Comparison of ENCODE assay signal across 1 cellular context in the genomic region with DNA sequence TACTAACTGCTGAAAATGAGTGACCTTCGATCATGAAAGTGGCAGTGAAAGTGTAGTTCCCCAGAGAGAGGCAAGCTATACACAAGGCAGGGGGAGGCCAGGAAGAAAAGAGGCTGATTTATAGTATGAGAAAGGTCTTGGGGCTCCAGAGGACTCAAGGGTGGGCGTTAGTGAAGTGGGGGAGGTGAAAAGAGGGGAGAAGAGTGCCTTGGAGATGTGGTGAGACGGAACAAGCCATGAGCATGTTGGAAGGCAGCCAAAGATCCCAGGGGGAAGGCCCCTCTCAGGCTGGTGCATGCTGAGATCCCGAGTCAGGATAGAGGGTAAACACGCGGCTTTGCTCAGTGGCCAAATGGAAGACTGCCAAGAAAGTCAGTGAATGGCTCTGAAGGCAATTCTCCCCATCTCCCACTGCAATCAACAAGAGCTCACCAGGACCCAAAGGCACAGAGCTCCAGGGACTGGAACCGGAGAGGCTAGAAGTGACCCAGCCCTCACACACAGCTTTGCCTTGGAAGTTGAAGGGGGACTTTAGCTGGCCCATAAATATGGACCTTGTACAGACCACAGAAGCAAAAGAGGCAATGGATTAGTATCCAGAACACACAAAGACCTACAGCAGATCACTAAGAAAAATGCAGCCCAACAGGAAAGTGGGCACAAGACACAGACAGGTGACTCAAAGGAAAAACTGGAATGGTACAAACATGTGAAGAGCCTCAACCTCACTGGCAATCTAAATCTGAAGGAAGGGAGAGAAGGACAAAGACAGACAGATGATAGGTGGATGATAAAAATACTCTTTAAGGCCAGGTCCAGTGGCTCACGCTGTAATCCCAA.
TF ChIP-seq lines count a peak whose summit lies in the region.

No MANE protein-coding gene starts in this region.

TF ChIP-seq in HepG2, 621 proteins besides CTCF, POLR2A, EP300 and RAD21 (continued from another document and continues in another):
- TF ChIP-seq NR2F6 (IDR thresholded peaks at IDR 0.05) (0 out of 2 replicates have a peak, but pooled peaks have one; percentile 25), NR2F6 (CRISPR knock-in tag; IDR thresholded peaks at IDR 0.05) (peak; percentile 24; the same call in 1 of the 2 replicates), ZFY (CRISPR knock-in tag; IDR thresholded peaks at IDR 0.05) (peak; percentile 58), ZNF282 (IDR thresholded peaks at IDR 0.05; ENCODE audit: partially characterized antibody) (no peak), CAMTA2 (CRISPR knock-in tag; IDR thresholded peaks at IDR 0.05; ENCODE audit: borderline replicate concordance) (no peak), PHF20 (CRISPR knock-in tag; IDR thresholded peaks at IDR 0.05) (0 out of 2 replicates have a peak, but pooled peaks have one; percentile 36), NFIC (IDR thresholded peaks at IDR 0.05; ENCODE audit: low read length) (peak; percentile 81; the same call in 1 of the 2 replicates), DMAP1 (CRISPR knock-in tag; IDR thresholded peaks at IDR 0.05) (peak; percentile 57), ZNF775 (CRISPR knock-in tag; IDR thresholded peaks at IDR 0.05; ENCODE audit: borderline replicate concordance) (no peak), KMT2A (CRISPR knock-in tag; IDR thresholded peaks at IDR 0.05) (peak; percentile 20; the same call in 1 of the 2 replicates), ZFX (CRISPR knock-in tag; IDR thresholded peaks at IDR 0.05; ENCODE audit: low read depth) (peak; percentile 56), ZNF567 (CRISPR knock-in tag; IDR thresholded peaks at IDR 0.05; ENCODE audit: borderline replicate concordance) (0 out of 2 replicates have a peak, but pooled peaks have one; percentile 40), SMARCC2 (IDR thresholded peaks at IDR 0.05) (no peak), RBAK (CRISPR knock-in tag; IDR thresholded peaks at IDR 0.05) (0 out of 2 replicates have a peak, but pooled peaks have one; percentile 43), AHDC1 (CRISPR knock-in tag; IDR thresholded peaks at IDR 0.05; ENCODE audit: borderline replicate concordance) (peak; percentile 83), ATF7-NPFF (CRISPR knock-in tag; IDR thresholded peaks at IDR 0.05; ENCODE audit: low read depth) (no peak), POGZ (CRISPR knock-in tag; IDR thresholded peaks at IDR 0.05) (peak; percentile 18; the same call in 1 of the 2 replicates), ZNF121 (CRISPR knock-in tag; IDR thresholded peaks at IDR 0.05) (no peak), FOSL2 (CRISPR knock-in tag; IDR thresholded peaks at IDR 0.05) (peak; percentile 58), SALL1 (CRISPR knock-in tag; IDR thresholded peaks at IDR 0.05) (peak; percentile 87), ZNF501 (CRISPR knock-in tag; IDR thresholded peaks at IDR 0.05) (peak; percentile 40; the same call in 1 of the 2 replicates), FOXK1 (CRISPR knock-in tag; IDR thresholded peaks at IDR 0.05; ENCODE audit: borderline replicate concordance, low read depth) (peak; percentile 68; the same call in 1 of the 2 replicates), MLX (CRISPR knock-in tag; IDR thresholded peaks at IDR 0.05) (peak; percentile 49; the same call in 1 of the 2 replicates), KAT8 (CRISPR knock-in tag; IDR thresholded peaks at IDR 0.05) (peak; percentile 44; the same call in 1 of the 2 replicates), GATAD1 (CRISPR knock-in tag; IDR thresholded peaks at IDR 0.05) (0 out of 2 replicates have a peak, but pooled peaks have one; percentile 44), ZNF256 (CRISPR knock-in tag; conservative IDR thresholded peaks at IDR 0.05) (0 out of 2 replicates have a peak, but pooled peaks have one; percentile 29), NONO (IDR thresholded peaks at IDR 0.05) (no peak), NONO (CRISPR knock-in tag; conservative IDR thresholded peaks at IDR 0.05) (0 out of 2 replicates have a peak, but pooled peaks have one; percentile 18), SOX5 (CRISPR knock-in tag; IDR thresholded peaks at IDR 0.05; ENCODE audit: borderline replicate concordance) (peak; percentile 58; the same call in 1 of the 2 replicates), PRMT3 (CRISPR knock-in tag; IDR thresholded peaks at IDR 0.05; ENCODE audit: borderline replicate concordance, low read depth) (no peak), ZMYM3 (CRISPR knock-in tag; IDR thresholded peaks at IDR 0.05) (peak; percentile 60; the same call in 1 of the 2 replicates)
- TF ChIP-seq, protein P1, sequence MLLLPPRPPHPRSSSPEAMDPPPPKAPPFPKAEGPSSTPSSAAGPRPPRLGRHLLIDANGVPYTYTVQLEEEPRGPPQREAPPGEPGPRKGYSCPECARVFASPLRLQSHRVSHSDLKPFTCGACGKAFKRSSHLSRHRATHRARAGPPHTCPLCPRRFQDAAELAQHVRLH (CRISPR knock-in tag; IDR thresholded peaks at IDR 0.05; ENCODE audit: borderline replicate concordance, low read depth): 0 out of 2 replicates have a peak, but pooled peaks have one; percentile 43
- TF ChIP-seq, protein P2, sequence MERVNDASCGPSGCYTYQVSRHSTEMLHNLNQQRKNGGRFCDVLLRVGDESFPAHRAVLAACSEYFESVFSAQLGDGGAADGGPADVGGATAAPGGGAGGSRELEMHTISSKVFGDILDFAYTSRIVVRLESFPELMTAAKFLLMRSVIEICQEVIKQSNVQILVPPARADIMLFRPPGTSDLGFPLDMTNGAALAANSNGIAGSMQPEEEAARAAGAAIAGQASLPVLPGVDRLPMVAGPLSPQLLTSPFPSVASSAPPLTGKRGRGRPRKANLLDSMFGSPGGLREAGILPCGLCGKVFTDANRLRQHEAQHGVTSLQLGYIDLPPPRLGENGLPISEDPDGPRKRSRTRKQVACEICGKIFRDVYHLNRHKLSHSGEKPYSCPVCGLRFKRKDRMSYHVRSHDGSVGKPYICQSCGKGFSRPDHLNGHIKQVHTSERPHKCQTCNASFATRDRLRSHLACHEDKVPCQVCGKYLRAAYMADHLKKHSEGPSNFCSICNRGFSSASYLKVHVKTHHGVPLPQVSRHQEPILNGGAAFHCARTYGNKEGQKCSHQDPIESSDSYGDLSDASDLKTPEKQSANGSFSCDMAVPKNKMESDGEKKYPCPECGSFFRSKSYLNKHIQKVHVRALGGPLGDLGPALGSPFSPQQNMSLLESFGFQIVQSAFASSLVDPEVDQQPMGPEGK (CRISPR knock-in tag; IDR thresholded peaks at IDR 0.05): peak; percentile 66
- TF ChIP-seq, protein P3, sequence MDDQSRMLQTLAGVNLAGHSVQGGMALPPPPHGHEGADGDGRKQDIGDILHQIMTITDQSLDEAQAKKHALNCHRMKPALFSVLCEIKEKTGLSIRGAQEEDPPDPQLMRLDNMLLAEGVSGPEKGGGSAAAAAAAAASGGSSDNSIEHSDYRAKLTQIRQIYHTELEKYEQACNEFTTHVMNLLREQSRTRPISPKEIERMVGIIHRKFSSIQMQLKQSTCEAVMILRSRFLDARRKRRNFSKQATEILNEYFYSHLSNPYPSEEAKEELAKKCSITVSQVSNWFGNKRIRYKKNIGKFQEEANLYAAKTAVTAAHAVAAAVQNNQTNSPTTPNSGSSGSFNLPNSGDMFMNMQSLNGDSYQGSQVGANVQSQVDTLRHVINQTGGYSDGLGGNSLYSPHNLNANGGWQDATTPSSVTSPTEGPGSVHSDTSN (CRISPR knock-in tag; IDR thresholded peaks at IDR 0.05; ENCODE audit: borderline replicate concordance): no peak
- TF ChIP-seq, protein P4, sequence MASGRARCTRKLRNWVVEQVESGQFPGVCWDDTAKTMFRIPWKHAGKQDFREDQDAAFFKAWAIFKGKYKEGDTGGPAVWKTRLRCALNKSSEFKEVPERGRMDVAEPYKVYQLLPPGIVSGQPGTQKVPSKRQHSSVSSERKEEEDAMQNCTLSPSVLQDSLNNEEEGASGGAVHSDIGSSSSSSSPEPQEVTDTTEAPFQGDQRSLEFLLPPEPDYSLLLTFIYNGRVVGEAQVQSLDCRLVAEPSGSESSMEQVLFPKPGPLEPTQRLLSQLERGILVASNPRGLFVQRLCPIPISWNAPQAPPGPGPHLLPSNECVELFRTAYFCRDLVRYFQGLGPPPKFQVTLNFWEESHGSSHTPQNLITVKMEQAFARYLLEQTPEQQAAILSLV (CRISPR knock-in tag; IDR thresholded peaks at IDR 0.05; ENCODE audit: borderline replicate concordance): peak; percentile 21; the same call in 1 of the 2 replicates
- TF ChIP-seq, protein P5, sequence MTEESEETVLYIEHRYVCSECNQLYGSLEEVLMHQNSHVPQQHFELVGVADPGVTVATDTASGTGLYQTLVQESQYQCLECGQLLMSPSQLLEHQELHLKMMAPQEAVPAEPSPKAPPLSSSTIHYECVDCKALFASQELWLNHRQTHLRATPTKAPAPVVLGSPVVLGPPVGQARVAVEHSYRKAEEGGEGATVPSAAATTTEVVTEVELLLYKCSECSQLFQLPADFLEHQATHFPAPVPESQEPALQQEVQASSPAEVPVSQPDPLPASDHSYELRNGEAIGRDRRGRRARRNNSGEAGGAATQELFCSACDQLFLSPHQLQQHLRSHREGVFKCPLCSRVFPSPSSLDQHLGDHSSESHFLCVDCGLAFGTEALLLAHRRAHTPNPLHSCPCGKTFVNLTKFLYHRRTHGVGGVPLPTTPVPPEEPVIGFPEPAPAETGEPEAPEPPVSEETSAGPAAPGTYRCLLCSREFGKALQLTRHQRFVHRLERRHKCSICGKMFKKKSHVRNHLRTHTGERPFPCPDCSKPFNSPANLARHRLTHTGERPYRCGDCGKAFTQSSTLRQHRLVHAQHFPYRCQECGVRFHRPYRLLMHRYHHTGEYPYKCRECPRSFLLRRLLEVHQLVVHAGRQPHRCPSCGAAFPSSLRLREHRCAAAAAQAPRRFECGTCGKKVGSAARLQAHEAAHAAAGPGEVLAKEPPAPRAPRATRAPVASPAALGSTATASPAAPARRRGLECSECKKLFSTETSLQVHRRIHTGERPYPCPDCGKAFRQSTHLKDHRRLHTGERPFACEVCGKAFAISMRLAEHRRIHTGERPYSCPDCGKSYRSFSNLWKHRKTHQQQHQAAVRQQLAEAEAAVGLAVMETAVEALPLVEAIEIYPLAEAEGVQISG (CRISPR knock-in tag; IDR thresholded peaks at IDR 0.05): peak; percentile 39; the same call in 1 of the 2 replicates
- TF ChIP-seq, protein P6, sequence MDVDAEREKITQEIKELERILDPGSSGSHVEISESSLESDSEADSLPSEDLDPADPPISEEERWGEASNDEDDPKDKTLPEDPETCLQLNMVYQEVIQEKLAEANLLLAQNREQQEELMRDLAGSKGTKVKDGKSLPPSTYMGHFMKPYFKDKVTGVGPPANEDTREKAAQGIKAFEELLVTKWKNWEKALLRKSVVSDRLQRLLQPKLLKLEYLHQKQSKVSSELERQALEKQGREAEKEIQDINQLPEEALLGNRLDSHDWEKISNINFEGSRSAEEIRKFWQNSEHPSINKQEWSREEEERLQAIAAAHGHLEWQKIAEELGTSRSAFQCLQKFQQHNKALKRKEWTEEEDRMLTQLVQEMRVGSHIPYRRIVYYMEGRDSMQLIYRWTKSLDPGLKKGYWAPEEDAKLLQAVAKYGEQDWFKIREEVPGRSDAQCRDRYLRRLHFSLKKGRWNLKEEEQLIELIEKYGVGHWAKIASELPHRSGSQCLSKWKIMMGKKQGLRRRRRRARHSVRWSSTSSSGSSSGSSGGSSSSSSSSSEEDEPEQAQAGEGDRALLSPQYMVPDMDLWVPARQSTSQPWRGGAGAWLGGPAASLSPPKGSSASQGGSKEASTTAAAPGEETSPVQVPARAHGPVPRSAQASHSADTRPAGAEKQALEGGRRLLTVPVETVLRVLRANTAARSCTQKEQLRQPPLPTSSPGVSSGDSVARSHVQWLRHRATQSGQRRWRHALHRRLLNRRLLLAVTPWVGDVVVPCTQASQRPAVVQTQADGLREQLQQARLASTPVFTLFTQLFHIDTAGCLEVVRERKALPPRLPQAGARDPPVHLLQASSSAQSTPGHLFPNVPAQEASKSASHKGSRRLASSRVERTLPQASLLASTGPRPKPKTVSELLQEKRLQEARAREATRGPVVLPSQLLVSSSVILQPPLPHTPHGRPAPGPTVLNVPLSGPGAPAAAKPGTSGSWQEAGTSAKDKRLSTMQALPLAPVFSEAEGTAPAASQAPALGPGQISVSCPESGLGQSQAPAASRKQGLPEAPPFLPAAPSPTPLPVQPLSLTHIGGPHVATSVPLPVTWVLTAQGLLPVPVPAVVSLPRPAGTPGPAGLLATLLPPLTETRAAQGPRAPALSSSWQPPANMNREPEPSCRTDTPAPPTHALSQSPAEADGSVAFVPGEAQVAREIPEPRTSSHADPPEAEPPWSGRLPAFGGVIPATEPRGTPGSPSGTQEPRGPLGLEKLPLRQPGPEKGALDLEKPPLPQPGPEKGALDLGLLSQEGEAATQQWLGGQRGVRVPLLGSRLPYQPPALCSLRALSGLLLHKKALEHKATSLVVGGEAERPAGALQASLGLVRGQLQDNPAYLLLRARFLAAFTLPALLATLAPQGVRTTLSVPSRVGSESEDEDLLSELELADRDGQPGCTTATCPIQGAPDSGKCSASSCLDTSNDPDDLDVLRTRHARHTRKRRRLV (CRISPR knock-in tag; IDR thresholded peaks at IDR 0.05): no peak
